Comparison of ENCODE assay signal across 10 cellular contexts in genomic region chr16:89187337-89188063, GRCh38. TPM values are rescaled to one million over a fixed set of nuclear protein-coding genes. Genes with fewer than 3 reads are reported as not detected.
A peak's percentile ranks its signal among the peaks of the same experiment; 100 is the strongest.
DNase-seq lines count a peak whose midpoint lies in the region; ATAC-seq and TF ChIP-seq lines count a peak whose summit lies in the region.
"Had no signal": no experiment of that assay in that cellular context is flagged by ENCODE, and none has a peak within 500 bp of the region (broad histone marks: within the 10 kb centered on the region; RNA-seq: fewer than 3 reads in every experiment).

No MANE protein-coding gene starts in this region.

- peaks cover 21% of the 10 kb centered on the region for H3K27me3 Mint-ChIP-seq in endodermal cell (ENCODE audit: insufficient read depth)

- H3K4me1 ChIP-seq in endodermal cell (ENCODE audit: control insufficient read depth, insufficient read depth, low read length) = no peaks in the 10 kb centered on the region

- no peaks in the 10 kb centered on the region for H3K9me3 Mint-ChIP-seq in endodermal cell

- no peak overlapping the region for H3K4me3 Mint-ChIP-seq in endodermal cell

- no peaks in the 10 kb centered on the region for H3K4me1 Mint-ChIP-seq in endodermal cell

- peaks cover 35% of the 10 kb centered on the region for H3K27me3 ChIP-seq in endodermal cell (ENCODE audit: control insufficient read depth, insufficient read depth, low read length, poor library complexity, severe bottlenecking)

- no peak overlapping the region for H3K27ac ChIP-seq in endodermal cell (ENCODE audit: low read depth, low read length)
- H3K27ac ChIP-seq: C4-2B had no signal

- H3K36me3 Mint-ChIP-seq in endodermal cell (ENCODE audit: low read depth) = no peaks in the 10 kb centered on the region

- H3K36me3 ChIP-seq in endodermal cell (ENCODE audit: control insufficient read depth, insufficient read depth, low read length) = no peaks in the 10 kb centered on the region

- no peak overlapping the region for H3K9ac ChIP-seq in endodermal cell (ENCODE audit: extremely low read depth, low read length, poor library complexity, severe bottlenecking)

- 69 to 73% methylated on average over 7 to 17 of the region's 17 CpGs for WGBS in endodermal cell (ENCODE audit: insufficient coverage in 1 of 2, insufficient read length in 1 of 2), 2 experiments

- no peak for TF ChIP-seq CTCF in endodermal cell (conservative IDR thresholded peaks at IDR 0.05)

- H3K9me3 ChIP-seq in endodermal cell (ENCODE audit: control insufficient read depth, low read length) = no peaks in the 10 kb centered on the region

- H3K27ac Mint-ChIP-seq in endodermal cell = no peak overlapping the region

- H3K4me3 ChIP-seq in endodermal cell (ENCODE audit: low read length) = no peak overlapping the region

- DNase-seq in activated CD4-positive, alpha-beta T cell treated with anti-CD3 and anti-CD28 coated beads for 48 hours = peak; percentile 68
- no peak for DNase-seq in activated CD4-positive, alpha-beta T cell treated with anti-CD3 and anti-CD28 coated beads for 4 hours
- DNase-seq in RKO (ENCODE audit: low spot score) = peak; percentile 38
- peak; percentile 63 for DNase-seq in endodermal cell
- peak; percentile 39 for DNase-seq in stimulated activated CD4-positive, alpha-beta T cell treated with anti-CD3 and anti-CD28 coated beads, Interleukin-4, amount 100 ng/mL, for 1 hour
- DNase-seq in cerebellar nuclear complex (lab: John Stamatoyannopoulos, UW) = no peak
- DNase-seq: effector CD4-positive, alpha-beta T cell had no signal

- ATAC-seq in HG02970 (IDR thresholded peaks at IDR 0.05; ENCODE audit: low FRiP score, unreplicated experiment) (no peak), HG03439 (IDR thresholded peaks at IDR 0.05; ENCODE audit: unreplicated experiment) (no peak)

RNA-seq across cellular contexts. Expression of gene SLC22A31, which starts 12.8 kb away (rescaled TPM):
- 10 to 100 TPM in 1 of 2 donors, 1 to 10 TPM in 1; 9.7 to 33.9 TPM for total RNA-seq in endodermal cell
- polyA plus RNA-seq in endodermal cell (2013, experiment 1 of 2) = 1.7 TPM
- polyA plus RNA-seq in endodermal cell (2013, experiment 2 of 2) = 1.6 TPM

RNA-seq across cellular contexts. Expression of gene CDH15, which starts 16.0 kb away (rescaled TPM):
- under 1 TPM; 0.11 to 0.15 TPM for total RNA-seq in endodermal cell
- 0.89 TPM for polyA plus RNA-seq in endodermal cell (2013, experiment 1 of 2)
- 0.70 TPM for polyA plus RNA-seq in endodermal cell (2013, experiment 2 of 2)

RNA-seq across cellular contexts. Expression of gene ZNF778, which starts 30.0 kb away (rescaled TPM):
- total RNA-seq in endodermal cell = 10 to 100 TPM; 13.0 to 16.3 TPM
- polyA plus RNA-seq in endodermal cell (2013, experiment 1 of 2) = 12.3 TPM
- polyA plus RNA-seq in endodermal cell (2013, experiment 2 of 2) = 12.5 TPM

Comparison
In these comparisons a context has a peak if more than half of its experiments do, and no peak if none do; other contexts are left out.
1. DNase-seq: peak in activated CD4-positive, alpha-beta T cell treated with anti-CD3 and anti-CD28 coated beads for 48 hours (single experiment), RKO (single experiment), endodermal cell (single experiment) and stimulated activated CD4-positive, alpha-beta T cell treated with anti-CD3 and anti-CD28 coated beads, Interleukin-4, amount 100 ng/mL, for 1 hour (single experiment); none in activated CD4-positive, alpha-beta T cell treated with anti-CD3 and anti-CD28 coated beads for 4 hours (0 of 2) and cerebellar nuclear complex (0 of 2).